Comparison of ENCODE assay signal across 8 cellular contexts in the genomic region with DNA sequence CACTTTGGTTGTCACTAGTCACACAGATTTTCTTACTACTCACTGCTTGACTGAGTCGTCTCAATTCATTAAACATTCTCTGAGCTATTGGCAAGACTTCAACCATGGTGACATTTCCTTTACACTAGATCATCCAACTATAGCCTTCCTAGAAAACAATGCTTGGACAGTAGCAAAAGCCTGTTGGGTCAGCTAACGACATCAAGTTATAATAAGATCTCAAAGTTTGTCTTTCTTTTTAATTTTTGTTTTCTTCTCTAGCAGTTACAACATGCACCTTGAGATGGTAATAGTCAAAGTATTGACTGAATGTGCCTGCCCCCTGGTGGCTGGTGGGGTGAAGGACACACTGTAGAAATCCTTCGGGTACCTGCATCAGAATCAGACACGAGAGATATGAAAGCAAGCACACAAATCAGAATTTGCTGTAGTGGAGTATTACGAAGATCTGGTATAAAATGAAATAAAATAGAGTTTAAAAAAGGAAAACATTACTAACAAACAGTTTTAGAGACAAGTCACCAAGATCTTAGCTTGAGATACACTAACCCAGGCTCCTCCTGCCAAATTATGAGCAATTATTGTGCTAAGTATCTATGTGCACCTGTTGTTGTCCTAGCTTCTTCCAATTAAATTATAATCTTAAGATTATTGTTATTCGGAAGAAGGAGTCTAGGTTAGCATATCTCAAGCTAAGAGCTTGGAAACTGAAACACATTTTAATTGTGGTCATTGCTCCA.
DNase-seq lines count a peak whose midpoint lies in the region; ATAC-seq and TF ChIP-seq lines count a peak whose summit lies in the region.

No MANE protein-coding gene starts in this region.

- peak; percentile 52 for DNase-seq in NCI-H146 (lab: John Stamatoyannopoulos, UW)
- peak; percentile 47 for DNase-seq in activated B cell treated with CpG ODN at 0.5 μM for 24 hours
- DNase-seq in central memory CD4-positive, alpha-beta T cell: peak; percentile 43
- DNase-seq in left kidney (ENCODE audit: low read depth, low spot score): peak; percentile 80
- peak; percentile 50 to 71 for DNase-seq in stimulated activated CD4-positive, alpha-beta T cell treated with anti-CD3 and anti-CD28 coated beads, Interleukin-4, amount 100 ng/mL, for 4 hours

- intact Hi-C loops in activated B cell treated with CpG ODN at 0.5 μM for 24 hours (cut with micrococcal nuclease): loop anchor here (1.0 to 10.0 kb wide), 6 partner anchors 258 to 1059 kb away; partner anchors contain the start of gene NDUFS4

- H3K27ac ChIP-seq in 22Rv1: no peak overlapping the region

- no peaks in the 10 kb centered on the region for H3K36me3 Mint-ChIP-seq in activated B cell treated with CpG ODN at 0.5 μM for 24 hours (ENCODE audit: low read depth)

- no peaks in the 10 kb centered on the region for H3K9me3 Mint-ChIP-seq in activated B cell treated with CpG ODN at 0.5 μM for 24 hours

- CTCF ChIA-PET in activated B cell treated with CpG ODN at 0.5 μM for 24 hours (lab: Charles Lee): interaction anchor here (0.7 to 3.1 kb wide), 14 partner anchors 14 to 1280 kb away, joined by 3 to 14 read pairs (median 4); no protein-coding TSS in a partner anchor

- peak; percentile 87 for ATAC-seq in HG02763 (IDR thresholded peaks at IDR 0.05; ENCODE audit: unreplicated experiment)
- peak; percentile 89 for ATAC-seq in activated B cell treated with CpG ODN at 0.5 μM for 24 hours (ENCODE audit: low read depth)

- POLR2A ChIA-PET in activated B cell treated with CpG ODN at 0.5 μM for 24 hours (lab: Charles Lee): no interaction called here

- H3K27ac Mint-ChIP-seq in activated B cell treated with CpG ODN at 0.5 μM for 24 hours: no peak overlapping the region

- peaks cover 31% of the 10 kb centered on the region for H3K4me1 Mint-ChIP-seq in activated B cell treated with CpG ODN at 0.5 μM for 24 hours

- no peaks in the 10 kb centered on the region for H3K27me3 Mint-ChIP-seq in activated B cell treated with CpG ODN at 0.5 μM for 24 hours

- TF ChIP-seq CTCF in 22Rv1 (IDR thresholded peaks at IDR 0.05) (peak; percentile 95), GM12875 (IDR thresholded peaks at IDR 0.05; ENCODE audit: borderline replicate concordance, insufficient read depth, low read depth, low read length) (peak; percentile 78), activated B cell treated with CpG ODN at 0.5 μM for 24 hours (IDR thresholded peaks at IDR 0.05) (no peak)

- no peak overlapping the region for H3K4me3 ChIP-seq in GM12875 (ENCODE audit: low read depth, low read length)

- H3K4me3 Mint-ChIP-seq in activated B cell treated with CpG ODN at 0.5 μM for 24 hours: peak overlapping the region; percentile 1
